In the genomic region with DNA sequence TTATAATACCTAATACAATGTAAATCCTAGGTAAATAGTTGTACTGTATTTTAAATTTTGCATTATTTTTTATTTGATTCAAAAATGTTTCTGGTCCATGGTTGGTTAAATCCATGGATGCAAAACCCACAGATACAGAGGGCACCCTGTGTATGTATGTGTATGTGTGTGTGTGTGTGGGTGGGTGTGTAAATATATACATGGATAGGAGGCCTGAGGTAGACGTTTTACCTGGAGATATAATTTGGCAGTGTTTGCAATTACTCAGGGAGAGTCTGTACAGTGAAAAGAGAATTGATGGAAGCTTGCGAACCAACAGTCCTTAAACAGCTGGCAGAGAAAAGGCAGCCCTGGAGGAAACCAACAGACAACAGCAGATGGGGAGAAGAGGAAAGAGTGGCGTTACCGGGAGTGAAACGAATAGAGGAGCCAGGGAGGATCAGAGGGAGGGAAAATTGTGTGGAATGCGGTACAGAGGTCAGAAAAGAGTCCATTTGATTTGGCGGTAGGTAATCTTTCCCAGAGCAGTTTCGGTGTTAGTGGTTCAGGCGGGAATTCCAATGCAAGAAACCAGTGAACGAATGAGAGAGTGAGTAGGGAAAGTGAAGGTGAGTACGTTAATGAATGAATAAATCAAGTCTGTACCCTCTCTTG, we compare ENCODE assay signal across 1 cellular context.
TF ChIP-seq lines count a peak whose summit lies in the region.

No MANE protein-coding gene starts in this region.

TF ChIP-seq in K562, 482 proteins besides CTCF, POLR2A, EP300 and RAD21 (continued from another document and continues in another):
- TF ChIP-seq, protein P1, sequence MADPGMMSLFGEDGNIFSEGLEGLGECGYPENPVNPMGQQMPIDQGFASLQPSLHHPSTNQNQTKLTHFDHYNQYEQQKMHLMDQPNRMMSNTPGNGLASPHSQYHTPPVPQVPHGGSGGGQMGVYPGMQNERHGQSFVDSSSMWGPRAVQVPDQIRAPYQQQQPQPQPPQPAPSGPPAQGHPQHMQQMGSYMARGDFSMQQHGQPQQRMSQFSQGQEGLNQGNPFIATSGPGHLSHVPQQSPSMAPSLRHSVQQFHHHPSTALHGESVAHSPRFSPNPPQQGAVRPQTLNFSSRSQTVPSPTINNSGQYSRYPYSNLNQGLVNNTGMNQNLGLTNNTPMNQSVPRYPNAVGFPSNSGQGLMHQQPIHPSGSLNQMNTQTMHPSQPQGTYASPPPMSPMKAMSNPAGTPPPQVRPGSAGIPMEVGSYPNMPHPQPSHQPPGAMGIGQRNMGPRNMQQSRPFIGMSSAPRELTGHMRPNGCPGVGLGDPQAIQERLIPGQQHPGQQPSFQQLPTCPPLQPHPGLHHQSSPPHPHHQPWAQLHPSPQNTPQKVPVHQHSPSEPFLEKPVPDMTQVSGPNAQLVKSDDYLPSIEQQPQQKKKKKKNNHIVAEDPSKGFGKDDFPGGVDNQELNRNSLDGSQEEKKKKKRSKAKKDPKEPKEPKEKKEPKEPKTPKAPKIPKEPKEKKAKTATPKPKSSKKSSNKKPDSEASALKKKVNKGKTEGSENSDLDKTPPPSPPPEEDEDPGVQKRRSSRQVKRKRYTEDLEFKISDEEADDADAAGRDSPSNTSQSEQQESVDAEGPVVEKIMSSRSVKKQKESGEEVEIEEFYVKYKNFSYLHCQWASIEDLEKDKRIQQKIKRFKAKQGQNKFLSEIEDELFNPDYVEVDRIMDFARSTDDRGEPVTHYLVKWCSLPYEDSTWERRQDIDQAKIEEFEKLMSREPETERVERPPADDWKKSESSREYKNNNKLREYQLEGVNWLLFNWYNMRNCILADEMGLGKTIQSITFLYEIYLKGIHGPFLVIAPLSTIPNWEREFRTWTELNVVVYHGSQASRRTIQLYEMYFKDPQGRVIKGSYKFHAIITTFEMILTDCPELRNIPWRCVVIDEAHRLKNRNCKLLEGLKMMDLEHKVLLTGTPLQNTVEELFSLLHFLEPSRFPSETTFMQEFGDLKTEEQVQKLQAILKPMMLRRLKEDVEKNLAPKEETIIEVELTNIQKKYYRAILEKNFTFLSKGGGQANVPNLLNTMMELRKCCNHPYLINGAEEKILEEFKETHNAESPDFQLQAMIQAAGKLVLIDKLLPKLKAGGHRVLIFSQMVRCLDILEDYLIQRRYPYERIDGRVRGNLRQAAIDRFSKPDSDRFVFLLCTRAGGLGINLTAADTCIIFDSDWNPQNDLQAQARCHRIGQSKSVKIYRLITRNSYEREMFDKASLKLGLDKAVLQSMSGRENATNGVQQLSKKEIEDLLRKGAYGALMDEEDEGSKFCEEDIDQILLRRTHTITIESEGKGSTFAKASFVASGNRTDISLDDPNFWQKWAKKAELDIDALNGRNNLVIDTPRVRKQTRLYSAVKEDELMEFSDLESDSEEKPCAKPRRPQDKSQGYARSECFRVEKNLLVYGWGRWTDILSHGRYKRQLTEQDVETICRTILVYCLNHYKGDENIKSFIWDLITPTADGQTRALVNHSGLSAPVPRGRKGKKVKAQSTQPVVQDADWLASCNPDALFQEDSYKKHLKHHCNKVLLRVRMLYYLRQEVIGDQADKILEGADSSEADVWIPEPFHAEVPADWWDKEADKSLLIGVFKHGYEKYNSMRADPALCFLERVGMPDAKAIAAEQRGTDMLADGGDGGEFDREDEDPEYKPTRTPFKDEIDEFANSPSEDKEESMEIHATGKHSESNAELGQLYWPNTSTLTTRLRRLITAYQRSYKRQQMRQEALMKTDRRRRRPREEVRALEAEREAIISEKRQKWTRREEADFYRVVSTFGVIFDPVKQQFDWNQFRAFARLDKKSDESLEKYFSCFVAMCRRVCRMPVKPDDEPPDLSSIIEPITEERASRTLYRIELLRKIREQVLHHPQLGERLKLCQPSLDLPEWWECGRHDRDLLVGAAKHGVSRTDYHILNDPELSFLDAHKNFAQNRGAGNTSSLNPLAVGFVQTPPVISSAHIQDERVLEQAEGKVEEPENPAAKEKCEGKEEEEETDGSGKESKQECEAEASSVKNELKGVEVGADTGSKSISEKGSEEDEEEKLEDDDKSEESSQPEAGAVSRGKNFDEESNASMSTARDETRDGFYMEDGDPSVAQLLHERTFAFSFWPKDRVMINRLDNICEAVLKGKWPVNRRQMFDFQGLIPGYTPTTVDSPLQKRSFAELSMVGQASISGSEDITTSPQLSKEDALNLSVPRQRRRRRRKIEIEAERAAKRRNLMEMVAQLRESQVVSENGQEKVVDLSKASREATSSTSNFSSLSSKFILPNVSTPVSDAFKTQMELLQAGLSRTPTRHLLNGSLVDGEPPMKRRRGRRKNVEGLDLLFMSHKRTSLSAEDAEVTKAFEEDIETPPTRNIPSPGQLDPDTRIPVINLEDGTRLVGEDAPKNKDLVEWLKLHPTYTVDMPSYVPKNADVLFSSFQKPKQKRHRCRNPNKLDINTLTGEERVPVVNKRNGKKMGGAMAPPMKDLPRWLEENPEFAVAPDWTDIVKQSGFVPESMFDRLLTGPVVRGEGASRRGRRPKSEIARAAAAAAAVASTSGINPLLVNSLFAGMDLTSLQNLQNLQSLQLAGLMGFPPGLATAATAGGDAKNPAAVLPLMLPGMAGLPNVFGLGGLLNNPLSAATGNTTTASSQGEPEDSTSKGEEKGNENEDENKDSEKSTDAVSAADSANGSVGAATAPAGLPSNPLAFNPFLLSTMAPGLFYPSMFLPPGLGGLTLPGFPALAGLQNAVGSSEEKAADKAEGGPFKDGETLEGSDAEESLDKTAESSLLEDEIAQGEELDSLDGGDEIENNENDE (IDR thresholded peaks at IDR 0.05; ENCODE audit: low read depth, low read length): no peak
- TF ChIP-seq KLF1 (tag; IDR thresholded peaks at IDR 0.05) (no peak), ZBTB1 (CRISPR knock-in tag; IDR thresholded peaks at IDR 0.05; ENCODE audit: borderline replicate concordance, low read depth) (no peak), PHF20 (IDR thresholded peaks at IDR 0.05; ENCODE audit: partially characterized antibody) (peak; percentile 88), ASH1L (IDR thresholded peaks at IDR 0.05; ENCODE audit: borderline replicate concordance, low read depth, partially characterized antibody) (peak; percentile 14), ZNF175 (CRISPR knock-in tag; IDR thresholded peaks at IDR 0.05; ENCODE audit: low read depth) (peak; percentile 59; the same call in 1 of the 2 replicates), SRF (CRISPR knock-in tag; IDR thresholded peaks at IDR 0.05) (0 out of 4 replicates have a peak, but pooled peaks of 1 of the 2 experiments have one; percentile 7), POLR2H (tag; IDR thresholded peaks at IDR 0.05; ENCODE audit: low read depth) (no peak), L3MBTL2 (IDR thresholded peaks at IDR 0.05) (no peak), SNAPC5 (CRISPR knock-in tag; IDR thresholded peaks at IDR 0.05) (no peak), ZBTB43 (CRISPR knock-in tag; IDR thresholded peaks at IDR 0.05) (no peak), STAG1 (CRISPR knock-in tag; IDR thresholded peaks at IDR 0.05; ENCODE audit: borderline replicate concordance) (no peak), ZNF830 (CRISPR knock-in tag; IDR thresholded peaks at IDR 0.05) (no peak), LCOR (CRISPR knock-in tag; IDR thresholded peaks at IDR 0.05) (no peak), ID3 (CRISPR knock-in tag; IDR thresholded peaks at IDR 0.05) (no peak), ID3 (tag; IDR thresholded peaks at IDR 0.05) (peak; percentile 69), SMARCA5 (IDR thresholded peaks at IDR 0.05) (no peak), TOE1 (IDR thresholded peaks at IDR 0.05; ENCODE audit: borderline replicate concordance) (peak; percentile 46), TOE1 (CRISPR knock-in tag; IDR thresholded peaks at IDR 0.05; ENCODE audit: borderline replicate concordance, low read depth) (no peak), MYBL2 (IDR thresholded peaks at IDR 0.05; ENCODE audit: low read depth) (0 out of 2 replicates have a peak, but pooled peaks have one; percentile 21), MYBL2 (CRISPR knock-in tag; IDR thresholded peaks at IDR 0.05; ENCODE audit: borderline replicate concordance) (no peak), ZNF41 (CRISPR knock-in tag; conservative IDR thresholded peaks at IDR 0.05) (no peak), FOXJ3 (CRISPR knock-in tag; IDR thresholded peaks at IDR 0.05) (no peak), THRA (IDR thresholded peaks at IDR 0.05) (no peak), ZKSCAN3 (CRISPR knock-in tag; IDR thresholded peaks at IDR 0.05) (no peak), RBBP5 (IDR thresholded peaks at IDR 0.05; ENCODE audit: borderline replicate concordance, insufficient read depth, low read length, poor library complexity, severe bottlenecking) (no peak), TBP (optimal IDR thresholded peaks at IDR 0.05; ENCODE audit: low read depth, low read length) (no peak), ARNT (IDR thresholded peaks at IDR 0.05) (peak in 1 of 2 experiments; percentile 80; a peak in 1 of 4 replicates), ZNF143 (CRISPR knock-in tag; IDR thresholded peaks at IDR 0.05) (no peak), ARID1B (IDR thresholded peaks at IDR 0.05) (peak; percentile 48), SMC3 (conservative IDR thresholded peaks at IDR 0.05; ENCODE audit: insufficient read depth, low read depth, low read length) (no peak), HLTF (IDR thresholded peaks at IDR 0.05) (peak; percentile 90), ZBTB7A (IDR thresholded peaks at IDR 0.05; ENCODE audit: borderline replicate concordance, control insufficient read depth, low read depth, low read length) (no peak), CHD1 (IDR thresholded peaks at IDR 0.05; ENCODE audit: low read length) (no peak), STAT5B (CRISPR knock-in tag; IDR thresholded peaks at IDR 0.05) (no peak), DMBX1 (CRISPR knock-in tag; IDR thresholded peaks at IDR 0.05; ENCODE audit: borderline replicate concordance) (no peak), MAFG (tag; conservative IDR thresholded peaks at IDR 0.05) (no peak), ZNF316 (IDR thresholded peaks at IDR 0.05) (peak; percentile 16; the same call in 1 of the 2 replicates), BCOR (IDR thresholded peaks at IDR 0.05) (peak; percentile 36)
- TF ChIP-seq, protein P2, sequence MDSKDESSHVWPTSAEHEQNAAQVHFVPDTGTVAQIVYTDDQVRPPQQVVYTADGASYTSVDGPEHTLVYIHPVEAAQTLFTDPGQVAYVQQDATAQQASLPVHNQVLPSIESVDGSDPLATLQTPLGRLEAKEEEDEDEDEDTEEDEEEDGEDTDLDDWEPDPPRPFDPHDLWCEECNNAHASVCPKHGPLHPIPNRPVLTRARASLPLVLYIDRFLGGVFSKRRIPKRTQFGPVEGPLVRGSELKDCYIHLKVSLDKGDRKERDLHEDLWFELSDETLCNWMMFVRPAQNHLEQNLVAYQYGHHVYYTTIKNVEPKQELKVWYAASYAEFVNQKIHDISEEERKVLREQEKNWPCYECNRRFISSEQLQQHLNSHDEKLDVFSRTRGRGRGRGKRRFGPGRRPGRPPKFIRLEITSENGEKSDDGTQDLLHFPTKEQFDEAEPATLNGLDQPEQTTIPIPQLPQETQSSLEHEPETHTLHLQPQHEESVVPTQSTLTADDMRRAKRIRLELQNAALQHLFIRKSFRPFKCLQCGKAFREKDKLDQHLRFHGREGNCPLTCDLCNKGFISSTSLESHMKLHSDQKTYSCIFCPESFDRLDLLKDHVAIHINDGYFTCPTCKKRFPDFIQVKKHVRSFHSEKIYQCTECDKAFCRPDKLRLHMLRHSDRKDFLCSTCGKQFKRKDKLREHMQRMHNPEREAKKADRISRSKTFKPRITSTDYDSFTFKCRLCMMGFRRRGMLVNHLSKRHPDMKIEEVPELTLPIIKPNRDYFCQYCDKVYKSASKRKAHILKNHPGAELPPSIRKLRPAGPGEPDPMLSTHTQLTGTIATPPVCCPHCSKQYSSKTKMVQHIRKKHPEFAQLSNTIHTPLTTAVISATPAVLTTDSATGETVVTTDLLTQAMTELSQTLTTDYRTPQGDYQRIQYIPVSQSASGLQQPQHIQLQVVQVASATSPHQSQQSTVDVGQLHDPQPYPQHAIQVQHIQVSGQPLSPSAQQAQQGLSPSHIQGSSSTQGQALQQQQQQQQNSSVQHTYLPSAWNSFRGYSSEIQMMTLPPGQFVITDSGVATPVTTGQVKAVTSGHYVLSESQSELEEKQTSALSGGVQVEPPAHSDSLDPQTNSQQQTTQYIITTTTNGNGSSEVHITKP (IDR thresholded peaks at IDR 0.05; ENCODE audit: partially characterized antibody): peak; percentile 99
- TF ChIP-seq, protein P3, sequence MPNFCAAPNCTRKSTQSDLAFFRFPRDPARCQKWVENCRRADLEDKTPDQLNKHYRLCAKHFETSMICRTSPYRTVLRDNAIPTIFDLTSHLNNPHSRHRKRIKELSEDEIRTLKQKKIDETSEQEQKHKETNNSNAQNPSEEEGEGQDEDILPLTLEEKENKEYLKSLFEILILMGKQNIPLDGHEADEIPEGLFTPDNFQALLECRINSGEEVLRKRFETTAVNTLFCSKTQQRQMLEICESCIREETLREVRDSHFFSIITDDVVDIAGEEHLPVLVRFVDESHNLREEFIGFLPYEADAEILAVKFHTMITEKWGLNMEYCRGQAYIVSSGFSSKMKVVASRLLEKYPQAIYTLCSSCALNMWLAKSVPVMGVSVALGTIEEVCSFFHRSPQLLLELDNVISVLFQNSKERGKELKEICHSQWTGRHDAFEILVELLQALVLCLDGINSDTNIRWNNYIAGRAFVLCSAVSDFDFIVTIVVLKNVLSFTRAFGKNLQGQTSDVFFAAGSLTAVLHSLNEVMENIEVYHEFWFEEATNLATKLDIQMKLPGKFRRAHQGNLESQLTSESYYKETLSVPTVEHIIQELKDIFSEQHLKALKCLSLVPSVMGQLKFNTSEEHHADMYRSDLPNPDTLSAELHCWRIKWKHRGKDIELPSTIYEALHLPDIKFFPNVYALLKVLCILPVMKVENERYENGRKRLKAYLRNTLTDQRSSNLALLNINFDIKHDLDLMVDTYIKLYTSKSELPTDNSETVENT (CRISPR knock-in tag; IDR thresholded peaks at IDR 0.05): no peak
